ENCODE assay signal across 1 cellular context in genomic region chr9:129583308-129584038, GRCh38.
TF ChIP-seq lines count a peak whose summit lies in the region.

No MANE protein-coding gene starts in this region.

TF ChIP-seq in HepG2, 621 proteins besides CTCF, POLR2A, EP300 and RAD21 (continued from another document):
- TF ChIP-seq GMEB2 (CRISPR knock-in tag; IDR thresholded peaks at IDR 0.05; ENCODE audit: low read depth) (no peak), TBX2 (CRISPR knock-in tag; IDR thresholded peaks at IDR 0.05; ENCODE audit: borderline replicate concordance) (peak; percentile 58; the same call in 1 of the 2 replicates), LCORL (IDR thresholded peaks at IDR 0.05) (no peak), LCORL (CRISPR knock-in tag; IDR thresholded peaks at IDR 0.05) (no peak), KLF16 (CRISPR knock-in tag; IDR thresholded peaks at IDR 0.05) (0 out of 4 replicates have a peak, but pooled peaks of 1 of the 2 experiments have one; percentile 26), ZNF431 (CRISPR knock-in tag; IDR thresholded peaks at IDR 0.05; ENCODE audit: borderline replicate concordance, low read depth) (no peak), REPIN1 (CRISPR knock-in tag; IDR thresholded peaks at IDR 0.05; ENCODE audit: borderline replicate concordance, low read depth) (0 out of 2 replicates have a peak, but pooled peaks have one; percentile 21), GZF1 (CRISPR knock-in tag; IDR thresholded peaks at IDR 0.05) (no peak), BCL3 (CRISPR knock-in tag; IDR thresholded peaks at IDR 0.05) (no peak)
TF ChIP-seq in HepG2: peak in this region for 23.
